ENCODE assay signal across 2 cellular contexts in the genomic region with DNA sequence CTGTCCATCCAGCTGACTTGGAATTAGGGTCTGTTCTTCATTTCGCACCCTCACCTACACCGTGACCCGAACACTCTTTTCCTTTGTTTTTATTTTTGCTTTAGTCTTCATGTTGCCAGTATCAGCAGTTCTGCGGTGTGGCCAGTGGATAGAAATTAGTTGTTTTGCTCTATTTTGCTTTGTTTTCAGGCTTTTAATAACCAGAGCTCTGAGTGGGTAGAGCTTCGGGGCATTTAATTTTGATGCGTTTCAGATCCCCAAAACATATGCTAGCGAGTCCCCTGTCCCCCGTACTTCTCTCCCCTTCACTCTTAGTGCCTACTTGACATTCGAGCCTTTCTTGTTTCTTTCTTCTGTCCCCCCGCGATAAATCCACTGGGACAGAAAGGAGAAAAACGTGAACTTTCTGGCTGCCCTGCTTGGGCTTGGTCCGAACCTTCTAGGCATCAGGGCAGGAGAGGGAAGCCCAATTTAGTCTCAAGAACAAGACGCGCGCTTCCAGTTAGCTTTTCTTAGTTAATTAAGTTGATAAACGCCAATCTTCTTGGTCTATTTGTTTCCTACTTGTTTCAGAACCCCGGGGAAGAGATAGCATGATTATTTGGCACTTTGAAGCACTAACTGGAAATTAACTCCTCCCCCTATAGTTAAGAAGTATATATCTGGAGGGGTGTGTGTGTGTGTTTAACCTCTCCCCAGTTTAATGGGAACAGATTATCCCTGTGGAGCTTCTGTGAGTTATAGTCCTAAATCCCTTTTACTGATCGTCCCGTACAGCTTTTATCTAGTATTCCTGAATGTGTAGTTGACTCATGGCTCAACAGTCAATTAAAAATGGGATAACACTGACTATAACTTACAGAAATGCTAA.
TF ChIP-seq lines count a peak whose summit lies in the region.

No MANE protein-coding gene starts in this region.

TF ChIP-seq in endothelial cell of umbilical vein, 7 proteins besides CTCF, POLR2A, EP300 and RAD21 (continued from another document):
- TF ChIP-seq GATA2 (IDR thresholded peaks at IDR 0.05; ENCODE audit: insufficient read depth, insufficient read length, low read depth, low read length) (no peak), JUN (IDR thresholded peaks at IDR 0.05; ENCODE audit: borderline replicate concordance, insufficient read depth, insufficient read length, low read depth) (no peak), POLR2AphosphoS5 (IDR thresholded peaks at IDR 0.05; ENCODE audit: insufficient read depth, low read depth, low read length) (no peak), FOS (IDR thresholded peaks at IDR 0.05; ENCODE audit: borderline replicate concordance, insufficient read depth, low read length) (no peak), MYC (IDR thresholded peaks at IDR 0.05; ENCODE audit: low read depth, low read length) (no peak), MAX (IDR thresholded peaks at IDR 0.05; ENCODE audit: insufficient read depth, insufficient read length) (no peak)
TF ChIP-seq in endothelial cell of umbilical vein: peak in this region for 0.

TF ChIP-seq in neural cell, 6 proteins besides CTCF, POLR2A, EP300 and RAD21:
- TF ChIP-seq, protein P1, sequence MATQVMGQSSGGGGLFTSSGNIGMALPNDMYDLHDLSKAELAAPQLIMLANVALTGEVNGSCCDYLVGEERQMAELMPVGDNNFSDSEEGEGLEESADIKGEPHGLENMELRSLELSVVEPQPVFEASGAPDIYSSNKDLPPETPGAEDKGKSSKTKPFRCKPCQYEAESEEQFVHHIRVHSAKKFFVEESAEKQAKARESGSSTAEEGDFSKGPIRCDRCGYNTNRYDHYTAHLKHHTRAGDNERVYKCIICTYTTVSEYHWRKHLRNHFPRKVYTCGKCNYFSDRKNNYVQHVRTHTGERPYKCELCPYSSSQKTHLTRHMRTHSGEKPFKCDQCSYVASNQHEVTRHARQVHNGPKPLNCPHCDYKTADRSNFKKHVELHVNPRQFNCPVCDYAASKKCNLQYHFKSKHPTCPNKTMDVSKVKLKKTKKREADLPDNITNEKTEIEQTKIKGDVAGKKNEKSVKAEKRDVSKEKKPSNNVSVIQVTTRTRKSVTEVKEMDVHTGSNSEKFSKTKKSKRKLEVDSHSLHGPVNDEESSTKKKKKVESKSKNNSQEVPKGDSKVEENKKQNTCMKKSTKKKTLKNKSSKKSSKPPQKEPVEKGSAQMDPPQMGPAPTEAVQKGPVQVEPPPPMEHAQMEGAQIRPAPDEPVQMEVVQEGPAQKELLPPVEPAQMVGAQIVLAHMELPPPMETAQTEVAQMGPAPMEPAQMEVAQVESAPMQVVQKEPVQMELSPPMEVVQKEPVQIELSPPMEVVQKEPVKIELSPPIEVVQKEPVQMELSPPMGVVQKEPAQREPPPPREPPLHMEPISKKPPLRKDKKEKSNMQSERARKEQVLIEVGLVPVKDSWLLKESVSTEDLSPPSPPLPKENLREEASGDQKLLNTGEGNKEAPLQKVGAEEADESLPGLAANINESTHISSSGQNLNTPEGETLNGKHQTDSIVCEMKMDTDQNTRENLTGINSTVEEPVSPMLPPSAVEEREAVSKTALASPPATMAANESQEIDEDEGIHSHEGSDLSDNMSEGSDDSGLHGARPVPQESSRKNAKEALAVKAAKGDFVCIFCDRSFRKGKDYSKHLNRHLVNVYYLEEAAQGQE (IDR thresholded peaks at IDR 0.05; ENCODE audit: borderline replicate concordance), result no peak
- no peak for TF ChIP-seq MXI1 (conservative IDR thresholded peaks at IDR 0.05; ENCODE audit: poor library complexity, severe bottlenecking)
- no peak for TF ChIP-seq EZH2 (IDR thresholded peaks at IDR 0.05; ENCODE audit: borderline replicate concordance, insufficient read depth, low read length, poor library complexity, severe bottlenecking)
- no peak for TF ChIP-seq SMC3 (conservative IDR thresholded peaks at IDR 0.05; ENCODE audit: poor library complexity)
- no peak for TF ChIP-seq POLR2AphosphoS5 (IDR thresholded peaks at IDR 0.05)
- no peak for TF ChIP-seq TAF1 (IDR thresholded peaks at IDR 0.05; ENCODE audit: low read depth)
